In genomic region chr6:150767585-150768164, GRCh38 we compare ENCODE assay signal across 12 cellular contexts.
DNase-seq lines count a peak whose midpoint lies in the region; ATAC-seq and TF ChIP-seq lines count a peak whose summit lies in the region.
"Had no signal": no experiment of that assay in that cellular context is flagged by ENCODE, and none has a peak within 500 bp of the region (broad histone marks: within the 10 kb centered on the region; RNA-seq: fewer than 3 reads in every experiment).

No MANE protein-coding gene starts in this region.

- H3K27me3 ChIP-seq in smooth muscle cell (ENCODE audit: low read depth), result peaks cover 7% of the 10 kb centered on the region
- H3K27me3 ChIP-seq: sigmoid colon had no signal

- peak overlapping the region; percentile 6 for H3K4me3 ChIP-seq in smooth muscle cell
- H3K4me3 ChIP-seq: sigmoid colon had no signal

- 43% methylated on average over 7 of the region's 7 CpGs for WGBS in smooth muscle cell (ENCODE audit: low lambda C conversion rate)

- peak; percentile 2 for DNase-seq in LHCN-M2 (ENCODE audit: low read depth)
- DNase-seq in dermis blood vessel endothelial cell, result peak; percentile 70
- DNase-seq in left kidney (ENCODE audit: low read depth, low spot score), result peak; percentile 87
- no peak for DNase-seq in smooth muscle cell (lab: John Stamatoyannopoulos, UW; ENCODE audit: unreplicated experiment)
- DNase-seq in activated CD4-positive, alpha-beta T cell treated with anti-CD3 and anti-CD28 coated beads, Interleukin-2, amount 50 U/mL, for 48 hours, result no peak
- DNase-seq in NCI-H2029 (lab: John Stamatoyannopoulos, UW), result no peak
- no peak for DNase-seq in glutamatergic neuron
- DNase-seq: activated T-cell treated with anti-CD3 and anti-CD28 coated beads, Interleukin-2, amount 50 U/mL, for 1 hour; effector CD4-positive, alpha-beta T cell; NCI-H510A; sigmoid colon had no signal

- H3K4me1 Mint-ChIP-seq in glutamatergic neuron (ENCODE audit: low read depth, unreplicated experiment), result peaks cover 7% of the 10 kb centered on the region

- H3K36me3 Mint-ChIP-seq in glutamatergic neuron (ENCODE audit: unreplicated experiment), result peaks cover 2% of the 10 kb centered on the region

- H3K27ac ChIP-seq in smooth muscle cell (ENCODE audit: low read depth), result no peak overlapping the region

- H3K27me3 Mint-ChIP-seq in glutamatergic neuron (ENCODE audit: unreplicated experiment), result no peaks in the 10 kb centered on the region

- no peak overlapping the region for H3K27ac Mint-ChIP-seq in glutamatergic neuron (ENCODE audit: unreplicated experiment)

- no peaks in the 10 kb centered on the region for H4K20me1 ChIP-seq in smooth muscle cell (ENCODE audit: low read depth)

- H3K9me3 Mint-ChIP-seq in glutamatergic neuron (ENCODE audit: unreplicated experiment), result no peaks in the 10 kb centered on the region

- ATAC-seq in HG03460 (IDR thresholded peaks at IDR 0.05; ENCODE audit: unreplicated experiment), result no peak

- no peak overlapping the region for H3K4me3 Mint-ChIP-seq in glutamatergic neuron (ENCODE audit: unreplicated experiment)

- TF ChIP-seq CTCF in smooth muscle cell (IDR thresholded peaks at IDR 0.05; ENCODE audit: borderline replicate concordance, insufficient read depth, poor library complexity, severe bottlenecking) (no peak), glutamatergic neuron (IDR thresholded peaks at IDR 0.05; ENCODE audit: partially characterized antibody, unreplicated experiment) (no peak)

- H3F3A ChIP-seq in smooth muscle cell (ENCODE audit: low read depth), result no peaks in the 10 kb centered on the region

- H3K79me2 ChIP-seq in smooth muscle cell (ENCODE audit: low read depth), result no peaks in the 10 kb centered on the region

- H3K36me3 ChIP-seq in smooth muscle cell (ENCODE audit: low read depth), result no peaks in the 10 kb centered on the region
- H3K36me3 ChIP-seq: sigmoid colon had no signal

- no peak overlapping the region for H3K9ac ChIP-seq in smooth muscle cell (ENCODE audit: low read depth)

- peak overlapping the region; percentile 58 for H3K4me2 ChIP-seq in smooth muscle cell

- no peaks in the 10 kb centered on the region for H3K9me3 ChIP-seq in smooth muscle cell (replicated peaks; ENCODE audit: low read depth)
- H3K9me3 ChIP-seq: sigmoid colon had no signal

- peak overlapping the region; percentile 16 for H2AFZ ChIP-seq in smooth muscle cell (ENCODE audit: low read depth)

- peaks cover 26% of the 10 kb centered on the region for H3K4me1 ChIP-seq in smooth muscle cell (ENCODE audit: low read depth)

Comparison
In these comparisons a context has a peak if more than half of its experiments do, and no peak if none do; other contexts are left out.
1. DNase-seq: peak in LHCN-M2 (single experiment), dermis blood vessel endothelial cell (single experiment) and left kidney (single experiment); none in smooth muscle cell (single experiment), activated CD4-positive, alpha-beta T cell treated with anti-CD3 and anti-CD28 coated beads, Interleukin-2, amount 50 U/mL, for 48 hours (0 of 2), NCI-H2029 (single experiment) and glutamatergic neuron (single experiment).